In the genomic region with DNA sequence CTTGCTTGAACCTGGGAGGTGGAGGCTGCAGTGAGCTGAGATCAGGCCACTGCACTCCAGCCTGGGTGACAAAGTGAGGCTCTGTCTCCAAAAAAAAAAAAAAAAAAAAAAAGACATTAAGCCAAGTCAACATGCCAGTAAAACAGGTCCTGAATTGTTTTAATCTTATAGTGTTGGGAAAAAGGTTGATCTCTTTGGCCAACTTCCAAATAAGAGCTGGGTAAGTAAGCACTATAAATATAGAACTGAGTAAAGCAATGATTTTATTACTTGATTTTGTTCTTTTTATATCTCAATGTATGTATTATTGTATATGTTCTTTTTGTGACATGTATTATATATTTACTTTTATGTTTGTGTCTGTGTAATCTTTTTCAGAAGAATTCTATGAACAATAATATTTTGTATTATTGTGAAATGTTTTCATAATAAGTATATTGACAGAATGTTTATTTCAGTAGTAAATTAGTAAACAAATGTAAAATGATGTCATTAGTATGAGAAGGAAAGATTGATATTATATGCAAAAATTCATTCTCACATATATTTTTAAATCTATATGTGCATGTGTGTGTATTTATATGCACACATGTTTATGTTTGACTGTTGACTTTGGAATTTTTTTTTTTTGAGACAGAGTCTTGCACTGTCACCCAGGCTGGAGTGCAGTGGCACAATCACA, we compare ENCODE assay signal across 17 cellular contexts. TPM values are rescaled to one million over a fixed set of nuclear protein-coding genes. Genes with fewer than 3 reads are reported as not detected.
A peak's percentile ranks its signal among the peaks of the same experiment; 100 is the strongest.
DNase-seq lines count a peak whose midpoint lies in the region; ATAC-seq lines count a peak whose summit lies in the region.
"Had no signal": no experiment of that assay in that cellular context is flagged by ENCODE, and none has a peak within 500 bp of the region (broad histone marks: within the 10 kb centered on the region; RNA-seq: fewer than 3 reads in every experiment).

No MANE protein-coding gene starts in this region.

- H3K36me3 Mint-ChIP-seq in activated naive CD8-positive, alpha-beta T cell treated with anti-CD3 and anti-CD28 coated beads, Interleukin-2, amount 50 U/mL, for 24 hours (ENCODE audit: low read depth), result no peaks in the 10 kb centered on the region
- H3K36me3 Mint-ChIP-seq: memory B cell; natural killer cell treated with Interleukin-12 subunit alpha and Interleukin-12 subunit beta and Interleukin-15 and Interleukin-18, amount 100 ng/mL, for 72 hours had no signal

- no peaks in the 10 kb centered on the region for H3K9me3 Mint-ChIP-seq in activated naive CD8-positive, alpha-beta T cell treated with anti-CD3 and anti-CD28 coated beads, Interleukin-2, amount 50 U/mL, for 24 hours
- H3K9me3 Mint-ChIP-seq: memory B cell had no signal

- H3K27me3 Mint-ChIP-seq in activated naive CD8-positive, alpha-beta T cell treated with anti-CD3 and anti-CD28 coated beads, Interleukin-2, amount 50 U/mL, for 24 hours, result no peaks in the 10 kb centered on the region

- no peaks in the 10 kb centered on the region for H3K4me1 Mint-ChIP-seq in activated naive CD8-positive, alpha-beta T cell treated with anti-CD3 and anti-CD28 coated beads, Interleukin-2, amount 50 U/mL, for 24 hours
- H3K4me1 Mint-ChIP-seq: activated CD4-positive, alpha-beta T cell treated with anti-CD3 and anti-CD28 coated beads for 36 hours; memory B cell had no signal

- no peak overlapping the region for H3K4me3 Mint-ChIP-seq in activated naive CD8-positive, alpha-beta T cell treated with anti-CD3 and anti-CD28 coated beads, Interleukin-2, amount 50 U/mL, for 24 hours
- H3K4me3 Mint-ChIP-seq: activated CD4-positive, alpha-beta T cell treated with anti-CD3 and anti-CD28 coated beads for 36 hours; memory B cell; natural killer cell treated with Interleukin-12 subunit alpha and Interleukin-12 subunit beta and Interleukin-15 and Interleukin-18, amount 100 ng/mL, for 72 hours had no signal

- peak; percentile 19 for DNase-seq in H4 (ENCODE audit: low spot score)
- peak; percentile 36 for DNase-seq in LHCN-M2 (ENCODE audit: low read depth)
- DNase-seq in astrocyte of the hippocampus (ENCODE audit: low read depth, low spot score), result peak; percentile 18
- DNase-seq in iris pigment epithelial cell (ENCODE audit: low read depth), result peak; percentile 41
- no peak for DNase-seq in NCI-H82 (lab: John Stamatoyannopoulos, UW)
- DNase-seq in activated naive CD8-positive, alpha-beta T cell treated with anti-CD3 and anti-CD28 coated beads, Interleukin-2, amount 50 U/mL, for 24 hours, result no peak
- DNase-seq in COLO668 (lab: John Stamatoyannopoulos, UW; ENCODE audit: unreplicated experiment), result no peak
- DNase-seq: activated CD4-positive, alpha-beta T cell treated with anti-CD3 and anti-CD28 coated beads for 36 hours; activated effector memory CD4-positive, alpha-beta T cell treated with anti-CD3 and anti-CD28 coated beads, Interleukin-2, amount 50 U/mL, for 16 hours; BE2C; Kasumi-1; NCI-H524 treated with DMSO at 0.1 percent for 48 hours; posterior cingulate gyrus; tibial artery had no signal

- H3K27ac Mint-ChIP-seq in activated naive CD8-positive, alpha-beta T cell treated with anti-CD3 and anti-CD28 coated beads, Interleukin-2, amount 50 U/mL, for 24 hours, result no peak overlapping the region
- H3K27ac Mint-ChIP-seq: activated CD4-positive, alpha-beta T cell treated with anti-CD3 and anti-CD28 coated beads for 36 hours; memory B cell; natural killer cell treated with Interleukin-12 subunit alpha and Interleukin-12 subunit beta and Interleukin-15 and Interleukin-18, amount 100 ng/mL, for 72 hours had no signal

- no peak for ATAC-seq in GM21447 (IDR thresholded peaks at IDR 0.05; ENCODE audit: unreplicated experiment)
- no peak for ATAC-seq in activated naive CD8-positive, alpha-beta T cell treated with anti-CD3 and anti-CD28 coated beads, Interleukin-2, amount 50 U/mL, for 24 hours
- ATAC-seq: activated CD4-positive, alpha-beta T cell treated with anti-CD3 and anti-CD28 coated beads for 36 hours; natural killer cell treated with Interleukin-12 subunit alpha and Interleukin-12 subunit beta and Interleukin-15 and Interleukin-18, amount 100 ng/mL, for 72 hours had no signal

RNA-seq across cellular contexts. Expression of gene AKAP6, which starts 9.6 kb away (rescaled TPM):
- total RNA-seq in H4 (2014; rRNA removed; shearing (Covaris generic)), result 25.9 and 38.6 TPM in 2 replicates
- 1.8 and 2.7 TPM in 2 replicates for total RNA-seq in LHCN-M2 (2014; rRNA removed)
- 1.2 TPM for polyA plus RNA-seq in LHCN-M2 (2012)

Comparison
In these comparisons a context has a peak if more than half of its experiments do, and no peak if none do; other contexts are left out.
1. DNase-seq: peak in H4 (single experiment), LHCN-M2 (single experiment), astrocyte of the hippocampus (single experiment) and iris pigment epithelial cell (single experiment); none in NCI-H82 (single experiment), activated naive CD8-positive, alpha-beta T cell treated with anti-CD3 and anti-CD28 coated beads, Interleukin-2, amount 50 U/mL, for 24 hours (single experiment) and COLO668 (single experiment).